In the genomic region with DNA sequence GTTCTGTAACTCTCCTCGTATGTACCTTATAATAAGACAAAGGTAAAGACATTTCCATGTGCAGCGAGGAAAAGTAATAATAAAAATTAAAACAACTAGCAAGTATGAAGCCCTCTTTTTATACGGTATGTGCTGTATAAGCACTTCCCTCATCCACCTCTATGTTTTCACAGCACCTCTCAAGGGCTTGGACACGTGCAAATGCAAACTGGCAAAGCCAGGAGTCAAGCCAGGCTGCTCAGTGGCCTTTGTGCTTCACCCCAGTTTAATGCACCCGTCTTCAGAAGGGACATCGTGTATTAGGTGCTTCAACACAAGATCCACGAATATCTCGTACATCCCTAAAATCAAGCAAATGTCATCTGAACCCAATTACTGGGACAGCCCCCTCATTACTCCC, we compare ENCODE assay signal across 20 cellular contexts. TPM values are rescaled to one million over a fixed set of nuclear protein-coding genes. Genes with fewer than 3 reads are reported as not detected.
DNase-seq lines count a peak whose midpoint lies in the region; ATAC-seq, FAIRE-seq and TF ChIP-seq lines count a peak whose summit lies in the region.
"Had no signal": no experiment of that assay in that cellular context is flagged by ENCODE, and none has a peak within 500 bp of the region (broad histone marks: within the 10 kb centered on the region; RNA-seq: fewer than 3 reads in every experiment).

No MANE protein-coding gene starts in this region.

- H3K4me1 ChIP-seq in HepG2 (ENCODE audit: insufficient read depth, low read length), result peaks cover 12% of the 10 kb centered on the region
- H3K4me1 ChIP-seq: parathyroid adenoma had no signal

- BruUV-seq in HepG2 (replicated peaks; lab: Mats Ljungman, UMichigan), result no TSS peak

- no peak for ATAC-seq in natural killer cell treated with Interleukin-12 subunit alpha and Interleukin-12 subunit beta and Interleukin-15 and Interleukin-18, amount 100 ng/mL, for 72 hours
- ATAC-seq in natural killer cell (no peak), HepG2 (peak; percentile 12; the same call in 2 of the 3 replicates), HG03565 (IDR thresholded peaks at IDR 0.05; ENCODE audit: unreplicated experiment) (no peak), HG02798 (IDR thresholded peaks at IDR 0.05; ENCODE audit: poor library complexity, unreplicated experiment) (no peak), GM19351 (IDR thresholded peaks at IDR 0.05; ENCODE audit: unreplicated experiment) (no peak)
- ATAC-seq in activated T-helper 17 cell treated with anti-CD3 and anti-CD28 coated beads, Interleukin-2, amount 50 U/mL, for 72 hours (replicated peaks), result no peak
- ATAC-seq: gastrocnemius medialis, Right ventricle myocardium inferior had no signal

- H3K4me1 Mint-ChIP-seq in natural killer cell treated with Interleukin-12 subunit alpha and Interleukin-12 subunit beta and Interleukin-15 and Interleukin-18, amount 100 ng/mL, for 72 hours (ENCODE audit: low read depth in 2 of 2), result peaks cover 0 to 7% of the 10 kb centered on the region in 2 donors
- peaks cover 4 to 6% of the 10 kb centered on the region in 2 donors for H3K4me1 Mint-ChIP-seq in natural killer cell
- H3K4me1 Mint-ChIP-seq in activated T-helper 17 cell treated with anti-CD3 and anti-CD28 coated beads, Interleukin-2, amount 50 U/mL, for 72 hours, result no peaks in the 10 kb centered on the region

- H3K9ac ChIP-seq in HepG2 (ENCODE audit: insufficient read depth, low read depth, low read length), result no peak overlapping the region
- H3K9ac ChIP-seq: parathyroid adenoma had no signal

- peak overlapping the region; percentile 11 for H3K4me3 Mint-ChIP-seq in natural killer cell treated with Interleukin-12 subunit alpha and Interleukin-12 subunit beta and Interleukin-15 and Interleukin-18, amount 100 ng/mL, for 72 hours
- H3K4me3 Mint-ChIP-seq in natural killer cell, result no peak overlapping the region
- peak overlapping the region; percentile 17 for H3K4me3 Mint-ChIP-seq in activated T-helper 17 cell treated with anti-CD3 and anti-CD28 coated beads, Interleukin-2, amount 50 U/mL, for 72 hours

- 71% methylated on average over 8 of the region's 8 CpGs for whole genome bisulfite sequencing in HepG2 (ENCODE audit: low lambda C conversion rate)

- no peak overlapping the region for H2AFZ ChIP-seq in HepG2 (ENCODE audit: low read length)
- H2AFZ ChIP-seq: parathyroid adenoma had no signal

- CTCF ChIA-PET in HepG2 (lab: Yijun Ruan, JAX; ENCODE audit: low intra/inter-chr PET ratio, low total read pairs), result no interaction called here

- no peaks in the 10 kb centered on the region; a peak in 1 of 5 replicates for H3K36me3 ChIP-seq in HepG2 (replicated peaks in 1 of 2; ENCODE audit: control insufficient read depth in 1 of 2, insufficient read depth in 2 of 2, low read length in 2 of 2)
- H3K36me3 ChIP-seq: esophagus squamous epithelium, gastrocnemius medialis, lower lobe of right lung, right lobe of liver had no signal

- TF ChIP-seq POLR2A in HepG2 (IDR thresholded peaks at IDR 0.05; ENCODE audit: insufficient read depth in 1 of 2, low read depth in 2 of 2, low read length in 2 of 2), result no peak

- H4K20me1 ChIP-seq in HepG2 (ENCODE audit: insufficient read depth, low read length), result no peaks in the 10 kb centered on the region; the same call in 1 of the 2 replicates

- H3K27me3 Mint-ChIP-seq in natural killer cell treated with Interleukin-12 subunit alpha and Interleukin-12 subunit beta and Interleukin-15 and Interleukin-18, amount 100 ng/mL, for 72 hours, result peaks cover 35 to 45% of the 10 kb centered on the region in 2 donors
- H3K27me3 Mint-ChIP-seq in natural killer cell (ENCODE audit: low read depth in 2 of 2), result peaks cover 45 to 65% of the 10 kb centered on the region in 2 donors
- H3K27me3 Mint-ChIP-seq in activated T-helper 17 cell treated with anti-CD3 and anti-CD28 coated beads, Interleukin-2, amount 50 U/mL, for 72 hours, result peaks cover 51% of the 10 kb centered on the region

- no peak for TF ChIP-seq EP300 in HepG2 (IDR thresholded peaks at IDR 0.05; ENCODE audit: low read depth in 2 of 2, low read length in 2 of 2)
- TF ChIP-seq EP300 in HepG2 (CRISPR knock-in tag; IDR thresholded peaks at IDR 0.05; ENCODE audit: borderline replicate concordance), result no peak

- H3K4me3 ChIP-seq in HepG2 (replicated peaks in 1 of 3; ENCODE audit: insufficient read depth in 1 of 3, low read depth in 2 of 3, low read length in 3 of 3), result no peak overlapping the region
- H3K4me3 ChIP-seq: right lobe of liver had no signal

- TF ChIP-seq CTCF in natural killer cell (IDR thresholded peaks at IDR 0.05) (no peak), HepG2 (CRISPR knock-in tag; IDR thresholded peaks at IDR 0.05) (no peak)

- DNase-seq in natural killer cell treated with Interleukin-12 subunit alpha and Interleukin-12 subunit beta and Interleukin-15 and Interleukin-18, amount 100 ng/mL, for 72 hours (ENCODE audit: low spot score), result no peak
- no peak for DNase-seq in natural killer cell
- no peak for DNase-seq in HepG2 (ENCODE audit: low spot score)
- DNase-seq in NCI-H524 treated with DMSO at 0.1 percent for 48 hours (lab: John Stamatoyannopoulos, UW), result no peak
- DNase-seq: ACHN, brain microvascular endothelial cell, esophagus squamous epithelium, gastrocnemius medialis, lower lobe of right lung, NCI-H1694 treated with DMSO at 0.1 percent for 48 hours, right lobe of liver had no signal

- no peak overlapping the region for H3K4me2 ChIP-seq in HepG2 (ENCODE audit: low read depth, low read length)

- intact Hi-C loops in natural killer cell (cut with micrococcal nuclease) (no loop called here), HepG2 (cut with micrococcal nuclease; ENCODE audit: unreplicated experiment) (no loop called here)

- H3K9me3 Mint-ChIP-seq in natural killer cell treated with Interleukin-12 subunit alpha and Interleukin-12 subunit beta and Interleukin-15 and Interleukin-18, amount 100 ng/mL, for 72 hours, result no peaks in the 10 kb centered on the region
- H3K9me3 Mint-ChIP-seq in natural killer cell, result no peaks in the 10 kb centered on the region
- no peaks in the 10 kb centered on the region for H3K9me3 Mint-ChIP-seq in activated T-helper 17 cell treated with anti-CD3 and anti-CD28 coated beads, Interleukin-2, amount 50 U/mL, for 72 hours

- FAIRE-seq in HepG2 (lab: Jason Lieb, UNC), result no peak
- FAIRE-seq: colon, keratinocyte had no signal

- peaks cover 3 to 29% of the 10 kb centered on the region in 2 experiments; a peak in 4 of 5 replicates for H3K27me3 ChIP-seq in HepG2 (ENCODE audit: control insufficient read depth in 1 of 2, insufficient read depth in 2 of 2, low read length in 2 of 2)
- H3K27me3 ChIP-seq: brain microvascular endothelial cell had no signal

- H3K27ac Mint-ChIP-seq in natural killer cell treated with Interleukin-12 subunit alpha and Interleukin-12 subunit beta and Interleukin-15 and Interleukin-18, amount 100 ng/mL, for 72 hours, result no peak overlapping the region
- H3K27ac Mint-ChIP-seq in natural killer cell, result no peak overlapping the region
- H3K27ac Mint-ChIP-seq in activated T-helper 17 cell treated with anti-CD3 and anti-CD28 coated beads, Interleukin-2, amount 50 U/mL, for 72 hours, result no peak overlapping the region

- H3K27ac ChIP-seq in HepG2 (ENCODE audit: extremely low read length, insufficient read depth, low read length), result no peak overlapping the region
- H3K27ac ChIP-seq: brain microvascular endothelial cell, C4-2B, esophagus squamous epithelium, gastrocnemius medialis, lower lobe of right lung, parathyroid adenoma, right lobe of liver had no signal

- no peaks in the 10 kb centered on the region for H3K9me3 ChIP-seq in HepG2 (ENCODE audit: low read length)
- H3K9me3 ChIP-seq: esophagus squamous epithelium, gastrocnemius medialis, lower lobe of right lung, right lobe of liver had no signal

- TF ChIP-seq RAD21 in HepG2 (CRISPR knock-in tag; IDR thresholded peaks at IDR 0.05), result no peak

- in situ Hi-C loops in HepG2 (cut with HindIII; ENCODE audit: extremely low pct_ligation_motif_present, low pct_unique_long_range_greater_than_20kb), result no loop called here

- POLR2A ChIA-PET in HepG2 (lab: Yijun Ruan, JAX), result no interaction called here

- no peaks in the 10 kb centered on the region for H3K79me2 ChIP-seq in HepG2 (ENCODE audit: insufficient read depth, low read length)
- H3K79me2 ChIP-seq: parathyroid adenoma had no signal

- H3K36me3 Mint-ChIP-seq in natural killer cell treated with Interleukin-12 subunit alpha and Interleukin-12 subunit beta and Interleukin-15 and Interleukin-18, amount 100 ng/mL, for 72 hours, result no peaks in the 10 kb centered on the region
- H3K36me3 Mint-ChIP-seq in natural killer cell, result no peaks in the 10 kb centered on the region
- H3K36me3 Mint-ChIP-seq in activated T-helper 17 cell treated with anti-CD3 and anti-CD28 coated beads, Interleukin-2, amount 50 U/mL, for 72 hours (ENCODE audit: low read depth), result no peaks in the 10 kb centered on the region

RNA-seq across cellular contexts. Expression of gene DGKI, which starts 1.3 kb away (rescaled TPM):
- total RNA-seq in natural killer cell treated with Interleukin-12 subunit alpha and Interleukin-12 subunit beta and Interleukin-15 and Interleukin-18, amount 100 ng/mL, for 72 hours, result 1 to 10 TPM; 1.5 to 4.4 TPM
- total RNA-seq in natural killer cell (under 1 TPM in 1 of 3 donors, not detected in 2; 0.53 TPM), HepG2 (2016; rRNA removed; fragmentation: Illumina TruSeq; extraction: Trizol) (0.09 TPM in 1 of 2 replicates, not detected in the other)
- 1 to 10 TPM; 2.0 to 9.2 TPM for total RNA-seq in activated T-helper 17 cell treated with anti-CD3 and anti-CD28 coated beads, Interleukin-2, amount 50 U/mL, for 72 hours
- not detected in 2 replicates for total RNA-seq in HepG2 (2016; cell fraction: cytosol; rRNA removed; fragmentation: Illumina TruSeq; extraction: Trizol; ENCODE audit: low read depth)
- 0.24 TPM in 1 of 2 replicates, not detected in the other for total RNA-seq in HepG2 (2016; cell fraction: insoluble cytoplasmic fraction; rRNA removed; fragmentation: Illumina TruSeq; extraction: Trizol)
- total RNA-seq in HepG2 (2016; cell fraction: membrane; rRNA removed; fragmentation: Illumina TruSeq; extraction: Trizol), result 0.03 TPM in 1 of 2 replicates, not detected in the other
- 0.06 and 0.25 TPM in 2 replicates for total RNA-seq in HepG2 (2016; cell fraction: nucleus; rRNA removed; fragmentation: Illumina TruSeq; extraction: Trizol)
- polyA plus RNA-seq in HepG2 (2011; rRNA removed), result 0.17 TPM in 1 of 2 replicates, not detected in the other
- polyA plus RNA-seq in HepG2 (2011; cell fraction: cytosol; rRNA removed), result not detected in 2 replicates
- 0.19 and 0.29 TPM in 2 replicates for polyA plus RNA-seq in HepG2 (2011; cell fraction: nucleus; rRNA removed)
- 0.11 TPM in 1 of 2 replicates, not detected in the other for polyA plus RNA-seq in HepG2 (2012)
- polyA plus RNA-seq in HepG2 (2016; cell fraction: cytosol; fragmentation: Illumina TruSeq; extraction: Trizol; ENCODE audit: low read depth), result not detected in 2 replicates
- not detected in 2 replicates for polyA plus RNA-seq in HepG2 (2016; cell fraction: insoluble cytoplasmic fraction; fragmentation: Illumina TruSeq; extraction: Trizol; ENCODE audit: low read depth)
- not detected in 2 replicates for polyA plus RNA-seq in HepG2 (2016; cell fraction: membrane; fragmentation: Illumina TruSeq; extraction: Trizol; ENCODE audit: low read depth)
- not detected in 2 replicates for polyA plus RNA-seq in HepG2 (2016; cell fraction: nucleus; fragmentation: Illumina TruSeq; extraction: Trizol; ENCODE audit: insufficient read depth, low read depth)
- not detected in 2 replicates for polyA minus RNA-seq in HepG2 (2011; rRNA and poly(A)+ RNA removed; ENCODE audit: low replicate concordance)
- polyA minus RNA-seq in HepG2 (2011; cell fraction: cytosol; rRNA and poly(A)+ RNA removed), result not detected in 2 replicates
- polyA minus RNA-seq in HepG2 (2011; cell fraction: nucleus; rRNA and poly(A)+ RNA removed), result 1.4 and 1.7 TPM in 2 replicates
